Comparison of ENCODE assay signal across 1 cellular context in genomic region chr6:10421508-10422281, GRCh38.
TF ChIP-seq lines count a peak whose summit lies in the region.

No MANE protein-coding gene starts in this region.

TF ChIP-seq in H1, 55 proteins besides CTCF, POLR2A, EP300 and RAD21:
- TF ChIP-seq EZH2 (IDR thresholded peaks at IDR 0.05; ENCODE audit: low read depth, low read length, severe bottlenecking) (peak; percentile 96), RNF2 (IDR thresholded peaks at IDR 0.05; ENCODE audit: borderline replicate concordance, low read depth, low read length, missing control alignments, poor library complexity, severe bottlenecking) (peak; percentile 0), SIX5 (IDR thresholded peaks at IDR 0.05; ENCODE audit: low read depth, low read length) (no peak), CHD2 (IDR thresholded peaks at IDR 0.05; ENCODE audit: low read length) (no peak), EGR1 (IDR thresholded peaks at IDR 0.05; ENCODE audit: borderline replicate concordance, low read depth, low read length) (no peak), GTF2F1 (IDR thresholded peaks at IDR 0.05; ENCODE audit: borderline replicate concordance, low read depth, low read length) (no peak), JUND (IDR thresholded peaks at IDR 0.05; ENCODE audit: low read length) (no peak), KDM1A (IDR thresholded peaks at IDR 0.05; ENCODE audit: borderline replicate concordance, low read length) (no peak), CBX8 (IDR thresholded peaks at IDR 0.05; ENCODE audit: borderline replicate concordance, low read depth, low read length) (peak; percentile 35; the same call in 1 of the 2 replicates), NRF1 (IDR thresholded peaks at IDR 0.05; ENCODE audit: low read depth, low read length) (no peak), SUZ12 (IDR thresholded peaks at IDR 0.05; ENCODE audit: low read length) (peak; percentile 97), CREB1 (IDR thresholded peaks at IDR 0.05) (no peak)
- TF ChIP-seq, protein P1, sequence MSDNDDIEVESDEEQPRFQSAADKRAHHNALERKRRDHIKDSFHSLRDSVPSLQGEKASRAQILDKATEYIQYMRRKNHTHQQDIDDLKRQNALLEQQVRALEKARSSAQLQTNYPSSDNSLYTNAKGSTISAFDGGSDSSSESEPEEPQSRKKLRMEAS (IDR thresholded peaks at IDR 0.05) = no peak
TF ChIP-seq in H1: peak in this region for 4.
